ENCODE assay signal across 11 cellular contexts in genomic region chr2:41741951-41742563, GRCh38.
DNase-seq lines count a peak whose midpoint lies in the region; ATAC-seq and TF ChIP-seq lines count a peak whose summit lies in the region.
"Had no signal": no experiment of that assay in that cellular context is flagged by ENCODE, and none has a peak within 500 bp of the region (broad histone marks: within the 10 kb centered on the region; RNA-seq: fewer than 3 reads in every experiment).

No MANE protein-coding gene starts in this region.

- DNase-seq in sciatic nerve (ENCODE audit: low spot score): no peak
- DNase-seq in A673 (ENCODE audit: low spot score): no peak
- no peak for DNase-seq in NCI-H2171 treated with DMSO at 0.1 percent for 48 hours (lab: John Stamatoyannopoulos, UW)
- no peak for DNase-seq in vagina (ENCODE audit: extremely low spot score in 2 of 2)
- DNase-seq: activated CD4-positive, alpha-beta T cell treated with anti-CD3 and anti-CD28 coated beads, Interleukin-2, amount 10 ng/mL, durations not matched to agents 24 days and 14 days; activated naive CD8-positive, alpha-beta T cell treated with anti-CD3 and anti-CD28 coated beads, Interleukin-2, amount 50 U/mL, for 24 hours; right cardiac atrium had no signal

- no peaks in the 10 kb centered on the region for H3K36me3 ChIP-seq in A673 (ENCODE audit: insufficient read depth, low read length, poor library complexity, severe bottlenecking)
- no peaks in the 10 kb centered on the region for H3K36me3 ChIP-seq in vagina

- ATAC-seq in GM19324 (IDR thresholded peaks at IDR 0.05; ENCODE audit: low FRiP score, unreplicated experiment) (peak; percentile 99), HG02571 (IDR thresholded peaks at IDR 0.05; ENCODE audit: unreplicated experiment) (peak; percentile 96), HG03439 (IDR thresholded peaks at IDR 0.05; ENCODE audit: unreplicated experiment) (peak; percentile 98), sciatic nerve (peak; percentile 67)
- ATAC-seq: activated naive CD8-positive, alpha-beta T cell treated with anti-CD3 and anti-CD28 coated beads, Interleukin-2, amount 50 U/mL, for 24 hours; Right ventricle myocardium inferior had no signal

- CTCF ChIA-PET in A673 (lab: Charles Lee): no interaction called here

- H3K4me1 ChIP-seq in A673 (ENCODE audit: insufficient read depth, low read length, poor library complexity, severe bottlenecking) (no peaks in the 10 kb centered on the region), vagina (no peaks in the 10 kb centered on the region)

- no TSS peak for BruUV-seq in A673 (replicated peaks; lab: Mats Ljungman, UMichigan)

- POLR2A ChIA-PET in A673 (lab: Charles Lee; ENCODE audit: low non-redundant PET): no interaction called here

- H3K9me3 ChIP-seq in A673 (ENCODE audit: low read depth, low read length, poor library complexity, severe bottlenecking): no peaks in the 10 kb centered on the region
- H3K9me3 ChIP-seq in vagina: no peaks in the 10 kb centered on the region

- no peak for TF ChIP-seq CTCF in A673 (conservative IDR thresholded peaks at IDR 0.05; ENCODE audit: low read depth, low read length)
- TF ChIP-seq CTCF in vagina (IDR thresholded peaks at IDR 0.05): no peak

- H3K4me3 ChIP-seq in A673 (ENCODE audit: low read depth, low read length, poor library complexity, severe bottlenecking) (no peak overlapping the region), vagina (no peak overlapping the region)

- H3K27me3 ChIP-seq in A673 (replicated peaks; ENCODE audit: insufficient read depth, low read depth, low read length, poor library complexity) (peaks cover 7% of the 10 kb centered on the region), vagina (no peaks in the 10 kb centered on the region)

- intact Hi-C loops in sciatic nerve (cut with DNase I): no loop called here
- intact Hi-C loops in A673 (cut with micrococcal nuclease; ENCODE audit: unreplicated experiment): no loop called here
- intact Hi-C loops in vagina (cut with DNase I): no loop called here

- H3K27ac ChIP-seq in A673 (ENCODE audit: low read depth, low read length, poor library complexity, severe bottlenecking) (no peak overlapping the region), vagina (no peak overlapping the region)

- no peak for TF ChIP-seq POLR2A in vagina (IDR thresholded peaks at IDR 0.05)
